Comparison of ENCODE assay signal across 8 cellular contexts in genomic region chr3:12662593-12663310, GRCh38. TPM values are rescaled to one million over a fixed set of nuclear protein-coding genes. Genes with fewer than 3 reads are reported as not detected.
DNase-seq lines count a peak whose midpoint lies in the region; ATAC-seq and TF ChIP-seq lines count a peak whose summit lies in the region.

No MANE protein-coding gene starts in this region.

- H3K4me1 ChIP-seq in Peyer's patch: peaks cover 0 to 44% (median 9%) of the 10 kb centered on the region in 4 donors
- H3K4me1 ChIP-seq in heart right ventricle: peaks cover 8 to 56% (median 49%) of the 10 kb centered on the region in 9 donors

- WGBS in heart right ventricle, 2 donors: 0% methylated on average over 23 of the region's 23 CpGs

- no peaks in the 10 kb centered on the region for H3K36me3 Mint-ChIP-seq in activated naive CD8-positive, alpha-beta T cell

- H3K9me3 ChIP-seq in Peyer's patch: no peaks in the 10 kb centered on the region
- no peaks in the 10 kb centered on the region for H3K9me3 ChIP-seq in heart right ventricle

- H3K27ac ChIP-seq in Peyer's patch (peak overlapping the region; percentile 96 to 100 (median 98)), heart right ventricle (peak overlapping the region; percentile 96 to 100 (median 99))

- no peaks in the 10 kb centered on the region for H3K27me3 Mint-ChIP-seq in activated naive CD8-positive, alpha-beta T cell

- ATAC-seq in heart right ventricle (peak; percentile 4 to 26 (median 17)), HG02571 (IDR thresholded peaks at IDR 0.05; ENCODE audit: unreplicated experiment) (no peak), HG03354 (IDR thresholded peaks at IDR 0.05; ENCODE audit: poor library complexity, severe bottlenecking, unreplicated experiment) (no peak)

- H3K4me3 ChIP-seq in Peyer's patch: peak overlapping the region; percentile 84 to 96 (median 90)
- peak overlapping the region; percentile 73 to 95 (median 92) for H3K4me3 ChIP-seq in heart right ventricle

- peaks cover 39% of the 10 kb centered on the region for H3K4me1 Mint-ChIP-seq in activated naive CD8-positive, alpha-beta T cell (ENCODE audit: low read depth)

- H3K4me3 Mint-ChIP-seq in activated naive CD8-positive, alpha-beta T cell: peak overlapping the region; percentile 96

- peak; percentile 73 for DNase-seq in SIG-M5 treated with dmso at 0.1 percent for 504 hours (lab: John Stamatoyannopoulos, UW; ENCODE audit: unreplicated experiment)
- DNase-seq in SIG-M5 (lab: John Stamatoyannopoulos, UW): no peak
- peak in 2 of 3 donors; percentile 62 to 64 for DNase-seq in Peyer's patch
- peak; percentile 22 to 34 for DNase-seq in heart right ventricle
- peak; percentile 80 for DNase-seq in posterior vena cava (ENCODE audit: low spot score)

- intact Hi-C loops in heart right ventricle (cut with DNase I) (loop anchor here in 5 of 10 donors (2.0 to 5.0 kb wide), 5 partner anchors 35 to 106 kb away; partner anchors contain the start of gene MKRN2 (in 4 of the 5)), posterior vena cava (cut with DNase I) (loop anchor here in 1 of 2 donors (5.0 kb wide), 1 partner anchor 105 kb away; the partner anchor contains the start of gene MKRN2)

- peak; percentile 43 to 44 for TF ChIP-seq POLR2A in Peyer's patch (IDR thresholded peaks at IDR 0.05)

- no peak for TF ChIP-seq CTCF in Peyer's patch (IDR thresholded peaks at IDR 0.05)
- no peak for TF ChIP-seq CTCF in heart right ventricle (IDR thresholded peaks at IDR 0.05)

- peak overlapping the region; percentile 93 for H3K27ac Mint-ChIP-seq in activated naive CD8-positive, alpha-beta T cell

- no peaks in the 10 kb centered on the region for H3K27me3 ChIP-seq in Peyer's patch
- no peaks in the 10 kb centered on the region for H3K27me3 ChIP-seq in heart right ventricle

- no peaks in the 10 kb centered on the region for H3K9me3 Mint-ChIP-seq in activated naive CD8-positive, alpha-beta T cell (ENCODE audit: low read depth)

- H3K36me3 ChIP-seq in Peyer's patch (no peaks in the 10 kb centered on the region), heart right ventricle (peaks cover 0 to 4% (median 0%) of the 10 kb centered on the region in 9 donors)

RNA-seq across cellular contexts. Expression of gene RAF1, which starts 1.2 kb away (rescaled TPM):
- total RNA-seq in Peyer's patch: 100 to 1,000 TPM; 121 to 133 (median 126) TPM
- total RNA-seq in heart right ventricle: 100 to 1,000 TPM in 9 of 10 donors, 10 to 100 TPM in 1; 98.1 to 193 (median 129) TPM
- polyA plus RNA-seq in heart right ventricle: 10 to 100 TPM; 65.4 to 81.5 TPM
- 10 to 100 TPM; 73.9 to 85.4 TPM for total RNA-seq in posterior vena cava

Comparison
In these comparisons a context has a peak if more than half of its experiments do, and no peak if none do; other contexts are left out.
1. ATAC-seq: peak in heart right ventricle (8 of 8); none in HG02571 (single experiment) and HG03354 (single experiment).